ENCODE assay signal across 1 cellular context in genomic region chr18:12433829-12434540, GRCh38.
TF ChIP-seq lines count a peak whose summit lies in the region.

No MANE protein-coding gene starts in this region.

TF ChIP-seq in HepG2, 621 proteins besides CTCF, POLR2A, EP300 and RAD21:
- TF ChIP-seq ZNF766 (CRISPR knock-in tag; IDR thresholded peaks at IDR 0.05; ENCODE audit: borderline replicate concordance) (no peak), MXD3 (CRISPR knock-in tag; IDR thresholded peaks at IDR 0.05) (no peak), POLR2AphosphoS5 (IDR thresholded peaks at IDR 0.05; ENCODE audit: low read depth, low read length) (no peak), RBFOX2 (IDR thresholded peaks at IDR 0.05; ENCODE audit: low read depth, low read length) (peak; percentile 44; the same call in 1 of the 2 replicates), MEIS1 (CRISPR knock-in tag; IDR thresholded peaks at IDR 0.05; ENCODE audit: borderline replicate concordance) (no peak)
